1 cellular context compared by ENCODE assay signal in the genomic region with DNA sequence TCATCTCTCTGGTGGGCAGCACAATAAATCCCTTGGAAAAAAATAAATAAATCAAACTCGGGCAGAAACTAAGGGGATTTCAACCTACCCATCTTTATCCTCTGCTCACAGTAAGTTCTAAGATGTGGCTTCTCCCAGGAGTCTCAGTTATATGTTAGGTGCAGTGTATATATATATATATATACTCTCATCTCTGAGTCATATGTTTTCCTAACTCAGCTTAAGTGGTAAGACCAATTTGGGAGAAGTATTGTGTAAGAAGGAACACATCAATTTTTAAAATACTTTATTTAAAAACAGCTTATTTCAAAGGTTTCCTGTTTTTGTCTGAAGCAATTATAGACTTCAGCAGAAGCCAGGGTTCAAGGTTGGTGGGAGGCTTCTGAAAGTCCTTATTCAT.
TF ChIP-seq lines count a peak whose summit lies in the region.

No MANE protein-coding gene starts in this region.

TF ChIP-seq in IMR-90, 13 proteins besides CTCF, POLR2A, EP300 and RAD21:
- TF ChIP-seq CHD1 (IDR thresholded peaks at IDR 0.05; ENCODE audit: low read depth, low read length) (no peak), RFX5 (IDR thresholded peaks at IDR 0.05; ENCODE audit: low read depth, low read length) (no peak), SMC3 (IDR thresholded peaks at IDR 0.05; ENCODE audit: low read depth, low read length) (no peak), MAFK (IDR thresholded peaks at IDR 0.05; ENCODE audit: low read depth, low read length) (no peak), BHLHE40 (IDR thresholded peaks at IDR 0.05; ENCODE audit: low read depth, low read length) (no peak), MAZ (IDR thresholded peaks at IDR 0.05; ENCODE audit: borderline replicate concordance, low read depth, low read length) (no peak), CEBPB (IDR thresholded peaks at IDR 0.05; ENCODE audit: low read depth, low read length) (peak; percentile 63; the same call in 1 of the 2 replicates), MXI1 (IDR thresholded peaks at IDR 0.05; ENCODE audit: borderline replicate concordance, low read depth, low read length) (no peak)
- TF ChIP-seq, protein P1, sequence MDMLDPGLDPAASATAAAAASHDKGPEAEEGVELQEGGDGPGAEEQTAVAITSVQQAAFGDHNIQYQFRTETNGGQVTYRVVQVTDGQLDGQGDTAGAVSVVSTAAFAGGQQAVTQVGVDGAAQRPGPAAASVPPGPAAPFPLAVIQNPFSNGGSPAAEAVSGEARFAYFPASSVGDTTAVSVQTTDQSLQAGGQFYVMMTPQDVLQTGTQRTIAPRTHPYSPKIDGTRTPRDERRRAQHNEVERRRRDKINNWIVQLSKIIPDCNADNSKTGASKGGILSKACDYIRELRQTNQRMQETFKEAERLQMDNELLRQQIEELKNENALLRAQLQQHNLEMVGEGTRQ (IDR thresholded peaks at IDR 0.05; ENCODE audit: low read depth, low read length) = no peak
